In genomic region chr13:48162182-48162581, GRCh38 we compare ENCODE assay signal across 15 cellular contexts.
DNase-seq lines count a peak whose midpoint lies in the region; ATAC-seq and TF ChIP-seq lines count a peak whose summit lies in the region.
"Had no signal": no experiment of that assay in that cellular context is flagged by ENCODE, and none has a peak within 500 bp of the region (broad histone marks: within the 10 kb centered on the region; RNA-seq: fewer than 3 reads in every experiment).

No MANE protein-coding gene starts in this region.

- no peak for TF ChIP-seq CTCF in foreskin keratinocyte (conservative IDR thresholded peaks at IDR 0.05)

- ATAC-seq in foreskin keratinocyte, result no peak
- ATAC-seq in activated CD4-positive, CD25-positive, alpha-beta regulatory T cell treated with anti-CD3 and anti-CD28 coated beads, Interleukin-2, amount 50 U/mL, for 24 hours, result no peak

- DNase-seq in AML-193 (lab: John Stamatoyannopoulos, UW), result peak; percentile 39 to 61
- peak; percentile 65 for DNase-seq in GF-D8 (lab: John Stamatoyannopoulos, UW)
- no peak for DNase-seq in foreskin keratinocyte
- no peak for DNase-seq in RPMI8226
- no peak for DNase-seq in SW 1271 (lab: John Stamatoyannopoulos, UW)
- DNase-seq: activated CD4-positive, CD25-positive, alpha-beta regulatory T cell; activated effector memory CD4-positive, alpha-beta T cell treated with Interleukin-2 at 50 U/mL for 16 hours; foreskin melanocyte; GDM1; HFFc6; NCI-H446 had no signal

- no peak overlapping the region for H3K4me3 ChIP-seq in skin epidermis
- H3K4me3 ChIP-seq: lung, prostate gland had no signal

- no peaks in the 10 kb centered on the region for H3K27me3 ChIP-seq in foreskin keratinocyte

- peaks cover 40% of the 10 kb centered on the region for H3K4me1 ChIP-seq in foreskin keratinocyte
- H3K4me1 ChIP-seq: prostate gland had no signal

- peak overlapping the region; percentile 99 for H3K27ac ChIP-seq in foreskin keratinocyte
- peak overlapping the region in 19 of 21 experiments; percentile 19 to 93 (median 87) for H3K27ac ChIP-seq in skin epidermis
- H3K27ac ChIP-seq: prostate gland had no signal

Comparison
In these comparisons a context has a peak if more than half of its experiments do, and no peak if none do; other contexts are left out.
1. DNase-seq: peak in AML-193 (2 of 2) and GF-D8 (single experiment); none in foreskin keratinocyte (0 of 2), RPMI8226 (single experiment) and SW 1271 (0 of 2).